ENCODE assay signal across 28 cellular contexts in the genomic region with DNA sequence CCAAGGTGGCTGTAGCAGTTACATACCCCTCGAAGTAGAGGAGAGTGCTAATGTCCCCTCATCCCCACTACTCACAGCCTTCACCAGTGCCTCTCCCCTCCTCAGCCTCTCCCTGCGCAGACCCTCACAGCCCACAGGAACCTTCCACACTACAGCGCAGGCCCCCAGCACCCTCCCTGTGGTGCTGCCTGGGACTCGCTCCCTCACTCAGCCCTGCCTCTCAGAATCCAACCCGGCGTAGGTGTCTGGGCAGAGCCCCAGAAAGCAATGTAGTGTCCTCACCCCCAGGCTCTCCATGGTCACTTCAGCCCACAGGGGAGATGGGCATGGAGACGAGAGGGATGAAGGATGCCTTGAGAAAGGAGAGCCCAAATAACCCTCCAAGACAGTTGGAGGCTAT. TPM values are rescaled to one million over a fixed set of nuclear protein-coding genes. Genes with fewer than 3 reads are reported as not detected.
"Had no signal": no experiment of that assay in that cellular context is flagged by ENCODE, and none has a peak within 500 bp of the region (broad histone marks: within the 10 kb centered on the region; RNA-seq: fewer than 3 reads in every experiment).

No MANE protein-coding gene starts in this region.

- H3K27me3 ChIP-seq: body of pancreas, dorsolateral prefrontal cortex, left lung, ovary, SJCRH30, upper lobe of left lung had no signal

- H3K36me3 Mint-ChIP-seq: activated naive CD4-positive, alpha-beta T cell treated with anti-CD3 and anti-CD28 coated beads, Interleukin-2, amount 10 ng/mL, durations not matched to agents 7 days and 5 days had no signal

- H3K4me1 ChIP-seq: body of pancreas, left lung, psoas muscle, SJCRH30 had no signal

- ATAC-seq: activated CD4-positive, CD25-positive, alpha-beta regulatory T cell treated with anti-CD3 and anti-CD28 coated beads, Interleukin-2, amount 50 U/mL, for 24 hours; activated CD8-positive, alpha-beta T cell treated with anti-CD3 and anti-CD28 coated beads for 36 hours; activated T-cell treated with anti-CD3 and anti-CD28 coated beads, Interleukin-2, amount 50 U/mL, for 72 hours; body of pancreas; effector memory CD8-positive, alpha-beta T cell; esophagus mucosa; left lung; psoas muscle; right cardiac atrium; stimulated activated memory B cell treated with anti-CD40 and anti-IgM and Interleukin-4, amounts not matched to agents 10 μg/mL and 1 μg/mL and 100 μg/mL, for 72 hours; T-cell had no signal

- H3K9me3 ChIP-seq: body of pancreas, left lung, ovary, psoas muscle, SJCRH30, thoracic aorta, upper lobe of left lung had no signal

- H3K4me1 Mint-ChIP-seq: activated naive CD4-positive, alpha-beta T cell treated with anti-CD3 and anti-CD28 coated beads, Interleukin-2, amount 10 ng/mL, durations not matched to agents 7 days and 5 days; neural crest cell; stimulated activated memory B cell treated with anti-CD40 and anti-IgM and Interleukin-4, amounts not matched to agents 10 μg/mL and 1 μg/mL and 100 μg/mL, for 72 hours; T-cell had no signal

- H3K27ac Mint-ChIP-seq: activated CD4-positive, alpha-beta T cell treated with anti-CD3 and anti-CD28 coated beads, Interleukin-2, amount 10 ng/mL, durations not matched to agents 24 days and 14 days; activated CD8-positive, alpha-beta T cell treated with anti-CD3 and anti-CD28 coated beads for 36 hours; activated naive CD4-positive, alpha-beta T cell treated with anti-CD3 and anti-CD28 coated beads, Interleukin-2, amount 10 ng/mL, durations not matched to agents 7 days and 5 days; activated T-cell treated with anti-CD3 and anti-CD28 coated beads, Interleukin-2, amount 50 U/mL, for 72 hours; effector memory CD8-positive, alpha-beta T cell; stimulated activated memory B cell treated with anti-CD40 and anti-IgM and Interleukin-4, amounts not matched to agents 10 μg/mL and 1 μg/mL and 100 μg/mL, for 72 hours; T-cell; T-helper 2 cell treated with Interferon-gamma antibody and Interleukin-4, amounts not matched to agents 5 μg/mL and 100 μg/mL, for 36 hours had no signal

- DNase-seq: activated CD4-positive, alpha-beta T cell treated with anti-CD3 and anti-CD28 coated beads, Interleukin-2, amount 10 ng/mL, durations not matched to agents 24 days and 14 days; activated CD8-positive, alpha-beta T cell treated with anti-CD3 and anti-CD28 coated beads for 36 hours; activated effector memory CD4-positive, alpha-beta T cell treated with anti-CD3 and anti-CD28 coated beads, Interleukin-2, amount 50 U/mL, for 16 hours; activated naive CD4-positive, alpha-beta T cell treated with anti-CD3 and anti-CD28 coated beads, Interleukin-2, amount 10 ng/mL, durations not matched to agents 7 days and 5 days; activated T-cell treated with anti-CD3 and anti-CD28 coated beads, Interleukin-2, amount 50 U/mL, for 72 hours; anterior cingulate cortex; body of pancreas; dorsolateral prefrontal cortex; effector memory CD8-positive, alpha-beta T cell; foreskin melanocyte; left lung; naive B cell; ovary; psoas muscle; right cardiac atrium; SJCRH30; stimulated activated CD4-positive, alpha-beta T cell treated with anti-CD3 and anti-CD28 coated beads, Interleukin-1b, Interleukin-23, amount 100 ng/mL, for 48 hours; T-cell; upper lobe of left lung had no signal

- H3K27me3 Mint-ChIP-seq: activated CD4-positive, alpha-beta T cell treated with anti-CD3 and anti-CD28 coated beads, Interleukin-2, amount 10 ng/mL, durations not matched to agents 24 days and 14 days; activated CD8-positive, alpha-beta T cell treated with anti-CD3 and anti-CD28 coated beads for 36 hours; activated naive CD4-positive, alpha-beta T cell treated with anti-CD3 and anti-CD28 coated beads, Interleukin-2, amount 10 ng/mL, durations not matched to agents 7 days and 5 days; effector memory CD8-positive, alpha-beta T cell; naive B cell; stimulated activated memory B cell treated with anti-CD40 and anti-IgM and Interleukin-4, amounts not matched to agents 10 μg/mL and 1 μg/mL and 100 μg/mL, for 72 hours; T-cell had no signal

- H3K4me3 ChIP-seq: body of pancreas, dorsolateral prefrontal cortex, left lung, ovary, psoas muscle, SJCRH30, skin epidermis, thoracic aorta, upper lobe of left lung had no signal

- H3K27ac ChIP-seq: body of pancreas, dorsolateral prefrontal cortex, left lung, ovary, psoas muscle, SJCRH30, skin epidermis, thoracic aorta, upper lobe of left lung, VCaP had no signal

- H3K4me3 Mint-ChIP-seq: activated CD4-positive, alpha-beta T cell treated with anti-CD3 and anti-CD28 coated beads, Interleukin-2, amount 10 ng/mL, durations not matched to agents 24 days and 14 days; activated CD8-positive, alpha-beta T cell treated with anti-CD3 and anti-CD28 coated beads for 36 hours; activated naive CD4-positive, alpha-beta T cell treated with anti-CD3 and anti-CD28 coated beads, Interleukin-2, amount 10 ng/mL, durations not matched to agents 7 days and 5 days; activated T-cell treated with anti-CD3 and anti-CD28 coated beads, Interleukin-2, amount 50 U/mL, for 72 hours; effector memory CD8-positive, alpha-beta T cell; neural crest cell; stimulated activated memory B cell treated with anti-CD40 and anti-IgM and Interleukin-4, amounts not matched to agents 10 μg/mL and 1 μg/mL and 100 μg/mL, for 72 hours; T-cell; T-helper 2 cell treated with Interferon-gamma antibody and Interleukin-4, amounts not matched to agents 5 μg/mL and 100 μg/mL, for 36 hours had no signal

- H3K9me3 Mint-ChIP-seq: activated CD4-positive, alpha-beta T cell treated with anti-CD3 and anti-CD28 coated beads, Interleukin-2, amount 10 ng/mL, durations not matched to agents 24 days and 14 days; activated CD8-positive, alpha-beta T cell treated with anti-CD3 and anti-CD28 coated beads for 36 hours; activated naive CD4-positive, alpha-beta T cell treated with anti-CD3 and anti-CD28 coated beads, Interleukin-2, amount 10 ng/mL, durations not matched to agents 7 days and 5 days; activated T-cell treated with anti-CD3 and anti-CD28 coated beads, Interleukin-2, amount 50 U/mL, for 72 hours; effector memory CD8-positive, alpha-beta T cell; naive B cell; neural crest cell; stimulated activated memory B cell treated with anti-CD40 and anti-IgM and Interleukin-4, amounts not matched to agents 10 μg/mL and 1 μg/mL and 100 μg/mL, for 72 hours; T-cell; T-helper 2 cell treated with Interferon-gamma antibody and Interleukin-4, amounts not matched to agents 5 μg/mL and 100 μg/mL, for 36 hours had no signal

- H3K36me3 ChIP-seq: ovary, SJCRH30 had no signal

RNA-seq across cellular contexts. Expression of a gene that starts 37.4 kb away (rescaled TPM):
- total RNA-seq: endothelial cell of umbilical vein, neural crest cell, SJCRH30 had no signal
